Comparison of ENCODE assay signal across 11 cellular contexts in genomic region chr11:46338636-46338987, GRCh38. TPM values are rescaled to one million over a fixed set of nuclear protein-coding genes. Genes with fewer than 3 reads are reported as not detected.
DNase-seq lines count a peak whose midpoint lies in the region; ATAC-seq and TF ChIP-seq lines count a peak whose summit lies in the region.
"Had no signal": no experiment of that assay in that cellular context is flagged by ENCODE, and none has a peak within 500 bp of the region (broad histone marks: within the 10 kb centered on the region; RNA-seq: fewer than 3 reads in every experiment).

No MANE protein-coding gene starts in this region.

- no peak overlapping the region for H3K9ac ChIP-seq in Karpas-422 (ENCODE audit: low read length)

- no peaks in the 10 kb centered on the region for H3K79me2 ChIP-seq in Karpas-422 (ENCODE audit: low read length)

- H3K9me3 ChIP-seq in heart right ventricle (no peaks in the 10 kb centered on the region), upper lobe of right lung (no peaks in the 10 kb centered on the region), Karpas-422 (ENCODE audit: low read length) (no peaks in the 10 kb centered on the region)

- H3K27me3 ChIP-seq in heart right ventricle = peaks cover 0 to 12% (median 6%) of the 10 kb centered on the region in 7 donors
- H3K27me3 ChIP-seq in upper lobe of right lung = peaks cover 9% of the 10 kb centered on the region
- no peaks in the 10 kb centered on the region for H3K27me3 ChIP-seq in Karpas-422 (ENCODE audit: low read length)

- H3K36me3 ChIP-seq in heart right ventricle (no peaks in the 10 kb centered on the region), upper lobe of right lung (no peaks in the 10 kb centered on the region), Karpas-422 (ENCODE audit: insufficient read depth, low read length) (no peaks in the 10 kb centered on the region)

- peak overlapping the region; percentile 62 for H3K27ac Mint-ChIP-seq in mesothelial cell of epicardium
- H3K27ac Mint-ChIP-seq: stimulated activated naive B cell treated with anti-CD40 and anti-IgM and Interleukin-4, amounts not matched to agents 10 μg/mL and 1 μg/mL and 100 μg/mL, for 72 hours had no signal

- H3K4me1 Mint-ChIP-seq in mesothelial cell of epicardium = peaks cover 34% of the 10 kb centered on the region

- no peak for TF ChIP-seq CTCF in heart right ventricle (IDR thresholded peaks at IDR 0.05)
- TF ChIP-seq CTCF in choroid plexus epithelial cell (conservative IDR thresholded peaks at IDR 0.05; ENCODE audit: low read depth, low read length) = no peak
- TF ChIP-seq CTCF in mesothelial cell of epicardium (IDR thresholded peaks at IDR 0.05; ENCODE audit: unreplicated experiment) = no peak
- TF ChIP-seq CTCF in upper lobe of right lung (IDR thresholded peaks at IDR 0.05) = no peak

- no peaks in the 10 kb centered on the region for H3K9me2 ChIP-seq in Karpas-422 (replicated peaks; ENCODE audit: insufficient read depth, low read length)

- H3K27me3 Mint-ChIP-seq in mesothelial cell of epicardium (ENCODE audit: low read depth) = peaks cover 24% of the 10 kb centered on the region

- DNase-seq in heart right ventricle (no peak), Right ventricle myocardium superior (no peak), choroid plexus epithelial cell (ENCODE audit: low read depth) (peak; percentile 47), mesothelial cell of epicardium (ENCODE audit: low spot score in 2 of 2, unreplicated experiment in 2 of 2) (no peak), upper lobe of right lung (no peak), hypothalamus (lab: John Stamatoyannopoulos, UW) (no peak), Karpas-422 (no peak)
- DNase-seq: CD4-positive, CD25-positive, alpha-beta regulatory T cell; erythroblast; stimulated activated naive B cell treated with anti-CD40 and anti-IgM and Interleukin-4, amounts not matched to agents 10 μg/mL and 1 μg/mL and 100 μg/mL, for 72 hours had no signal

- H3K27ac ChIP-seq in heart right ventricle (peak overlapping the region; percentile 64 to 97 (median 92)), upper lobe of right lung (peak overlapping the region; percentile 58), Karpas-422 (ENCODE audit: low read length) (no peak overlapping the region)

- H4K20me1 ChIP-seq in Karpas-422 (ENCODE audit: insufficient read depth, low read depth, low read length) = no peaks in the 10 kb centered on the region

- no peaks in the 10 kb centered on the region for H3K9me3 Mint-ChIP-seq in mesothelial cell of epicardium
- H3K9me3 Mint-ChIP-seq: stimulated activated naive B cell treated with anti-CD40 and anti-IgM and Interleukin-4, amounts not matched to agents 10 μg/mL and 1 μg/mL and 100 μg/mL, for 72 hours had no signal

- H3K4me3 Mint-ChIP-seq in mesothelial cell of epicardium = peak overlapping the region; percentile 39
- H3K4me3 Mint-ChIP-seq: stimulated activated naive B cell treated with anti-CD40 and anti-IgM and Interleukin-4, amounts not matched to agents 10 μg/mL and 1 μg/mL and 100 μg/mL, for 72 hours had no signal

- H2AFZ ChIP-seq in Karpas-422 (ENCODE audit: low read length) = no peak overlapping the region

- 23 to 25% methylated on average over 9 of the region's 9 CpGs for WGBS in heart right ventricle, 2 donors

- intact Hi-C loops in heart right ventricle (cut with DNase I) = no loop called here
- intact Hi-C loops in Right ventricle myocardium superior (cut with DNase I) = no loop called here
- intact Hi-C loops in upper lobe of right lung (cut with DNase I) = no loop called here

- no peak overlapping the region for H3K4me2 ChIP-seq in Karpas-422 (ENCODE audit: low read depth, low read length, poor library complexity, severe bottlenecking)

- H3K4me1 ChIP-seq in heart right ventricle (peaks cover 15 to 79% (median 54%) of the 10 kb centered on the region in 9 donors), upper lobe of right lung (peaks cover 35% of the 10 kb centered on the region), Karpas-422 (ENCODE audit: low read length) (peaks cover 12% of the 10 kb centered on the region)

- H3K4me3 ChIP-seq in heart right ventricle (peak overlapping the region in 8 of 10 donors; percentile 20 to 44 (median 36)), choroid plexus epithelial cell (ENCODE audit: low read depth, low read length) (peak overlapping the region; percentile 40), upper lobe of right lung (peak overlapping the region; percentile 21), Karpas-422 (ENCODE audit: low read length) (no peak overlapping the region)

- H3K36me3 Mint-ChIP-seq in mesothelial cell of epicardium = no peaks in the 10 kb centered on the region
- H3K36me3 Mint-ChIP-seq: stimulated activated naive B cell treated with anti-CD40 and anti-IgM and Interleukin-4, amounts not matched to agents 10 μg/mL and 1 μg/mL and 100 μg/mL, for 72 hours had no signal

- no peak for ATAC-seq in heart right ventricle
- no peak for ATAC-seq in Right ventricle myocardium superior (ENCODE audit: poor library complexity)
- no peak for ATAC-seq in upper lobe of right lung
- no peak for ATAC-seq in GM21825 (IDR thresholded peaks at IDR 0.05; ENCODE audit: unreplicated experiment)
- ATAC-seq: stimulated activated naive B cell treated with anti-CD40 and anti-IgM and Interleukin-4, amounts not matched to agents 10 μg/mL and 1 μg/mL and 100 μg/mL, for 72 hours had no signal

RNA-seq across cellular contexts. Expression of gene DGKZ, which starts 8.7 kb away (rescaled TPM):
- 10 to 100 TPM; 46.4 to 77.9 (median 60.1) TPM for total RNA-seq in heart right ventricle
- polyA plus RNA-seq in heart right ventricle = 100 to 1,000 TPM in 1 of 2 donors, 10 to 100 TPM in 1; 31.9 to 107 TPM
- total RNA-seq in Right ventricle myocardium superior = 65.8 TPM
- 46.3 to 50.6 TPM (median 46.5 TPM) in 3 replicates for total RNA-seq in mesothelial cell of epicardium
- total RNA-seq in upper lobe of right lung = 50.4 TPM
- 59.4 and 106 TPM in 2 replicates for total RNA-seq in Karpas-422 (2014; rRNA removed; shearing (Covaris generic); ENCODE audit: low replicate concordance)

RNA-seq across cellular contexts. Expression of gene MDK, which starts 42.9 kb away (rescaled TPM):
- 10 to 100 TPM in 2 of 10 donors, 1 to 10 TPM in 8; 3.6 to 16.5 (median 5.3) TPM for total RNA-seq in heart right ventricle
- 1 to 10 TPM; 3.7 to 8.2 TPM for polyA plus RNA-seq in heart right ventricle
- total RNA-seq in Right ventricle myocardium superior = 4.7 TPM
- 1,547 to 1,604 TPM (median 1,586 TPM) in 3 replicates for total RNA-seq in mesothelial cell of epicardium
- total RNA-seq in upper lobe of right lung = 24.7 TPM
- total RNA-seq in Karpas-422 (2014; rRNA removed; shearing (Covaris generic); ENCODE audit: low replicate concordance) = 6.9 and 21.9 TPM in 2 replicates
- polyA plus RNA-seq: CD4-positive, CD25-positive, alpha-beta regulatory T cell had no signal

RNA-seq across cellular contexts. Expression of gene CHRM4, which starts 53.0 kb away (rescaled TPM):
- total RNA-seq in heart right ventricle = under 1 TPM in 2 of 10 donors, not detected in 8; 0.30 to 0.32 TPM
- under 1 TPM in 1 of 2 donors, not detected in 1; 0.03 TPM for polyA plus RNA-seq in heart right ventricle
- total RNA-seq in Right ventricle myocardium superior = not detected
- total RNA-seq in mesothelial cell of epicardium = 0.42 to 0.68 TPM (median 0.51 TPM) in 3 replicates
- 0.35 TPM for total RNA-seq in upper lobe of right lung
- not detected in 2 replicates for total RNA-seq in Karpas-422 (2014; rRNA removed; shearing (Covaris generic); ENCODE audit: low replicate concordance)

Comparison
In these comparisons a context has a peak if more than half of its experiments do, and no peak if none do; other contexts are left out.
1. RNA of gene MDK, which starts 42.9 kb away (total RNA-seq): 1,547 to 1,604 TPM in mesothelial cell of epicardium; 24.7 TPM in upper lobe of right lung (single experiment), 6.9 to 21.9 TPM in Karpas-422, 3.6 to 16.5 TPM in heart right ventricle and 4.7 TPM in Right ventricle myocardium superior (single experiment); every median in the first group is over 10 times any median in the second.